In the genomic region with DNA sequence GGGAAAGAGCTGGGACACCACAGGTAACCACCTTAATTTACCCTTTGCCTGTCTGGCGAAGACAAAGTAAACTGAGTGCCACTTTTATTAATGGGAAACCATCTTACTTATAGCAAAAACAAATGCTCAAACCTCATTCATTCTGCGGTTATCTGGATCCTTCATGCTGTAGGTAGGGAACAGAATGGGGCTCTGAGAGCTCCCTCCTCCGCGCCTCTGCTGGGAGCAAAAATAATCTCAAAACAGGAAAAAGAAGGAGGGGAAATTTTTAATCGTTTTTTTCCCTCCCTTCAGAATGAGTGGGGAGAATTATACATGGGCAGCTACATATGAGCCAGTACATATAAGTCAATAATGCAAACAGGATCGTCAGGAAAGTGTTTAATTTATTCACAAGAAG, we compare ENCODE assay signal across 28 cellular contexts.
"Had no signal": no experiment of that assay in that cellular context is flagged by ENCODE, and none has a peak within 500 bp of the region (broad histone marks: within the 10 kb centered on the region; RNA-seq: fewer than 3 reads in every experiment).

No MANE protein-coding gene starts in this region.

- H3K36me3 ChIP-seq: esophagus muscularis mucosa, left lung, lower lobe of right lung, sigmoid colon, transverse colon, WERI-Rb-1 had no signal

- H3K27me3 Mint-ChIP-seq: naive thymus-derived CD8-positive, alpha-beta T cell; stimulated activated naive B cell treated with anti-CD40 and anti-IgM and Interleukin-4, amounts not matched to agents 10 μg/mL and 1 μg/mL and 100 μg/mL, for 72 hours had no signal

- H3K27ac ChIP-seq: esophagus muscularis mucosa, left lung, lower lobe of right lung, parathyroid adenoma, psoas muscle, sigmoid colon, testis, transverse colon, WERI-Rb-1 had no signal

- H2AFZ ChIP-seq: parathyroid adenoma had no signal

- H3K4me3 Mint-ChIP-seq: naive thymus-derived CD8-positive, alpha-beta T cell; neural crest cell; stimulated activated naive B cell treated with anti-CD40 and anti-IgM and Interleukin-4, amounts not matched to agents 10 μg/mL and 1 μg/mL and 100 μg/mL, for 72 hours; T-helper 1 cell treated with Interleukin-12 subunit alpha and Interleukin-12 subunit beta and Interleukin-4 antibody, amounts not matched to agents 30 μg/mL and 1 μg/mL, for 36 hours had no signal

- H3K27me3 ChIP-seq: esophagus muscularis mucosa, left lung, sigmoid colon, testis, transverse colon had no signal

- H3K9ac ChIP-seq: parathyroid adenoma had no signal

- H3K79me2 ChIP-seq: parathyroid adenoma had no signal

- H3K4me3 ChIP-seq: esophagus muscularis mucosa, left lung, lower lobe of right lung, psoas muscle, sigmoid colon, testis, transverse colon had no signal

- DNase-seq: activated CD4-positive, alpha-beta T cell treated with anti-CD3 and anti-CD28 coated beads, Interleukin-2, amount 50 U/mL, for 1 hour; activated CD8-positive, alpha-beta memory T cell treated with anti-CD3 and anti-CD28 coated beads for 24 hours; activated naive CD4-positive, alpha-beta T cell treated with Interleukin-2 at 50 U/mL for 16 hours; amygdala; foreskin melanocyte; kidney glomerular epithelial cell; left lung; lower lobe of right lung; mesenchymal stem cell; naive thymus-derived CD8-positive, alpha-beta T cell; nucleus accumbens; psoas muscle; sigmoid colon; small intestine; stimulated activated CD4-positive, alpha-beta T cell treated with anti-CD3 and anti-CD28 coated beads, Interleukin-1b, Interleukin-23, amount 100 ng/mL, for 48 hours; stimulated activated CD4-positive, alpha-beta T cell treated with anti-CD3 and anti-CD28 coated beads, Interleukin-4, amount 100 ng/mL, for 4 hours; stimulated activated CD8-positive, alpha-beta memory T cell treated with anti-CD3 and anti-CD28 coated beads, Interleukin-4, amount 100 ng/mL, for 48 hours; stimulated activated naive B cell treated with anti-CD40 and anti-IgM and Interleukin-4, amounts not matched to agents 10 μg/mL and 1 μg/mL and 100 μg/mL, for 72 hours; T1000; testis; transverse colon; WERI-Rb-1 had no signal

- H3K4me1 ChIP-seq: parathyroid adenoma had no signal

- H3K9me3 Mint-ChIP-seq: naive thymus-derived CD8-positive, alpha-beta T cell; neural crest cell; stimulated activated naive B cell treated with anti-CD40 and anti-IgM and Interleukin-4, amounts not matched to agents 10 μg/mL and 1 μg/mL and 100 μg/mL, for 72 hours; T-helper 1 cell treated with Interleukin-12 subunit alpha and Interleukin-12 subunit beta and Interleukin-4 antibody, amounts not matched to agents 30 μg/mL and 1 μg/mL, for 36 hours had no signal

- ATAC-seq: activated CD4-positive, CD25-positive, alpha-beta regulatory T cell treated with anti-CD3 and anti-CD28 coated beads, Interleukin-2, amount 50 U/mL, for 24 hours; left lung; lower lobe of right lung; naive thymus-derived CD8-positive, alpha-beta T cell; psoas muscle; stimulated activated naive B cell treated with anti-CD40 and anti-IgM and Interleukin-4, amounts not matched to agents 10 μg/mL and 1 μg/mL and 100 μg/mL, for 72 hours had no signal

- FAIRE-seq: small intestine, urothelium cell line had no signal

- H3K27ac Mint-ChIP-seq: T-helper 1 cell treated with Interleukin-12 subunit alpha and Interleukin-12 subunit beta and Interleukin-4 antibody, amounts not matched to agents 30 μg/mL and 1 μg/mL, for 36 hours had no signal

- H3K9me3 ChIP-seq: esophagus muscularis mucosa, left lung, lower lobe of right lung, psoas muscle, sigmoid colon, testis, transverse colon had no signal
